1 cellular context compared by ENCODE assay signal in genomic region chr19:43622070-43622469, GRCh38.
TF ChIP-seq lines count a peak whose summit lies in the region.

No MANE protein-coding gene starts in this region.

TF ChIP-seq in IMR-90, 13 proteins besides CTCF, POLR2A, EP300 and RAD21:
- TF ChIP-seq MXI1 (IDR thresholded peaks at IDR 0.05; ENCODE audit: borderline replicate concordance, low read depth, low read length) (no peak), FOS (IDR thresholded peaks at IDR 0.05; ENCODE audit: low read depth, low read length) (no peak), ELK1 (IDR thresholded peaks at IDR 0.05; ENCODE audit: borderline replicate concordance, low read depth, low read length) (no peak), RCOR1 (IDR thresholded peaks at IDR 0.05; ENCODE audit: insufficient replicate concordance, low read length) (no peak), MAFK (IDR thresholded peaks at IDR 0.05; ENCODE audit: low read depth, low read length) (no peak), BHLHE40 (IDR thresholded peaks at IDR 0.05; ENCODE audit: low read depth, low read length) (no peak), NFE2L2 (IDR thresholded peaks at IDR 0.05; ENCODE audit: low read depth, low read length) (no peak), MAZ (IDR thresholded peaks at IDR 0.05; ENCODE audit: borderline replicate concordance, low read depth, low read length) (no peak), CHD1 (IDR thresholded peaks at IDR 0.05; ENCODE audit: low read depth, low read length) (no peak), USF2 (IDR thresholded peaks at IDR 0.05; ENCODE audit: low read depth, low read length) (no peak), SMC3 (IDR thresholded peaks at IDR 0.05; ENCODE audit: low read depth, low read length) (no peak), RFX5 (IDR thresholded peaks at IDR 0.05; ENCODE audit: low read depth, low read length) (no peak), CEBPB (IDR thresholded peaks at IDR 0.05; ENCODE audit: low read depth, low read length) (no peak)
TF ChIP-seq in IMR-90: peak in this region for 0.
